8 cellular contexts compared by ENCODE assay signal in genomic region chr3:112582242-112582874, GRCh38. TPM values are rescaled to one million over a fixed set of nuclear protein-coding genes. Genes with fewer than 3 reads are reported as not detected.
DNase-seq lines count a peak whose midpoint lies in the region; ATAC-seq and TF ChIP-seq lines count a peak whose summit lies in the region.

No MANE protein-coding gene starts in this region.

- no peak overlapping the region for H3K27ac Mint-ChIP-seq in endothelial cell (ENCODE audit: unreplicated experiment)

- no peaks in the 10 kb centered on the region for H4K20me1 ChIP-seq in Loucy (ENCODE audit: insufficient read depth, low read length, poor library complexity, severe bottlenecking)

- H3K27ac ChIP-seq in left ventricle myocardium inferior (replicated peaks) (no peak overlapping the region), right atrium auricular region (no peak overlapping the region), parathyroid adenoma (no peak overlapping the region)

- H2AFZ ChIP-seq in Loucy (ENCODE audit: low read length) (no peak overlapping the region), parathyroid adenoma (no peak overlapping the region)

- H3K27me3 ChIP-seq in left ventricle myocardium inferior (ENCODE audit: low read depth) (no peaks in the 10 kb centered on the region), right atrium auricular region (no peaks in the 10 kb centered on the region), Loucy (ENCODE audit: insufficient read depth, low read length, poor library complexity, severe bottlenecking) (no peaks in the 10 kb centered on the region), parathyroid adenoma (ENCODE audit: control insufficient read depth, insufficient read depth, low read length) (no peaks in the 10 kb centered on the region)

- H3K4me1 ChIP-seq in left ventricle myocardium inferior (peaks cover 4% of the 10 kb centered on the region), right atrium auricular region (peaks cover 0 to 12% of the 10 kb centered on the region in 2 donors), Loucy (ENCODE audit: insufficient read depth, low read length, poor library complexity, severe bottlenecking) (peaks cover 2% of the 10 kb centered on the region), parathyroid adenoma (no peaks in the 10 kb centered on the region)

- H3K4me3 ChIP-seq in left ventricle myocardium inferior (no peak overlapping the region), right atrium auricular region (no peak overlapping the region), Loucy (ENCODE audit: low read length, poor library complexity, severe bottlenecking) (no peak overlapping the region), parathyroid adenoma (ENCODE audit: low read depth, low read length) (no peak overlapping the region)

- DNase-seq in left ventricle myocardium inferior: no peak
- DNase-seq in right atrium auricular region (ENCODE audit: low spot score): no peak
- peak; percentile 44 for DNase-seq in endothelial cell (ENCODE audit: low spot score)
- DNase-seq in hepatic stellate cell (ENCODE audit: low spot score): no peak

- no peaks in the 10 kb centered on the region for H3K27me3 Mint-ChIP-seq in endothelial cell (ENCODE audit: unreplicated experiment)

- TF ChIP-seq CTCF in left ventricle myocardium inferior (IDR thresholded peaks at IDR 0.05; ENCODE audit: borderline replicate concordance) (peak; percentile 66), right atrium auricular region (IDR thresholded peaks at IDR 0.05) (peak in 1 of 2 donors; percentile 62), Loucy (conservative IDR thresholded peaks at IDR 0.05; ENCODE audit: low read length) (peak; percentile 85), endothelial cell (IDR thresholded peaks at IDR 0.05; ENCODE audit: unreplicated experiment) (peak; percentile 65), parathyroid adenoma (IDR thresholded peaks at IDR 0.05) (peak; percentile 34)

- H3K79me2 ChIP-seq in Loucy (ENCODE audit: insufficient read depth, low read length) (no peaks in the 10 kb centered on the region), parathyroid adenoma (no peaks in the 10 kb centered on the region)

- peaks cover 6% of the 10 kb centered on the region for H3K4me1 Mint-ChIP-seq in endothelial cell (ENCODE audit: unreplicated experiment)

- peaks cover 9% of the 10 kb centered on the region for H3K36me3 Mint-ChIP-seq in endothelial cell (ENCODE audit: low read depth, unreplicated experiment)

- intact Hi-C loops in left ventricle myocardium inferior (cut with micrococcal nuclease): loop anchor here (10.0 kb wide), 1 partner anchor 392 kb away; the partner anchor contains the start of gene CD200R1

- peak; percentile 86 for ATAC-seq in SK-N-SH treated with all-trans-retinoic acid at 6 μM for 48 hours
- ATAC-seq in GM19395 (IDR thresholded peaks at IDR 0.05; ENCODE audit: unreplicated experiment): no peak

- no peaks in the 10 kb centered on the region for H3F3A ChIP-seq in Loucy (ENCODE audit: low read depth)

- H3K36me3 ChIP-seq in left ventricle myocardium inferior (peaks cover 53% of the 10 kb centered on the region), right atrium auricular region (peaks cover 31% of the 10 kb centered on the region), Loucy (ENCODE audit: insufficient read depth, low read length) (peaks cover 37% of the 10 kb centered on the region; the same call in 1 of the 2 replicates), parathyroid adenoma (ENCODE audit: control insufficient read depth, insufficient read depth, low read length) (no peaks in the 10 kb centered on the region)

- H3K4me2 ChIP-seq in Loucy (ENCODE audit: low read depth, low read length, poor library complexity, severe bottlenecking) (no peak overlapping the region), parathyroid adenoma (ENCODE audit: low read length) (no peak overlapping the region)

- H3K4me3 Mint-ChIP-seq in endothelial cell (ENCODE audit: unreplicated experiment): no peak overlapping the region

- H3K9me2 ChIP-seq in Loucy (replicated peaks; ENCODE audit: low read depth, low read length): no peaks in the 10 kb centered on the region

- H3K9ac ChIP-seq in Loucy (ENCODE audit: low read depth, low read length, poor library complexity, severe bottlenecking) (no peak overlapping the region), parathyroid adenoma (no peak overlapping the region)

- H3K9me3 ChIP-seq in left ventricle myocardium inferior (replicated peaks) (no peaks in the 10 kb centered on the region), right atrium auricular region (no peaks in the 10 kb centered on the region), Loucy (ENCODE audit: insufficient read depth, low read depth, low read length) (no peaks in the 10 kb centered on the region), parathyroid adenoma (ENCODE audit: control insufficient read depth, low read length) (no peaks in the 10 kb centered on the region)

- no peaks in the 10 kb centered on the region for H3K9me3 Mint-ChIP-seq in endothelial cell (ENCODE audit: unreplicated experiment)

TF ChIP-seq in SK-N-SH treated with all-trans-retinoic acid at 6 μM for 48 hours, 23 proteins besides CTCF, POLR2A, EP300 and RAD21:
- no peak for TF ChIP-seq GLIS3 (CRISPR knock-in tag; IDR thresholded peaks at IDR 0.05)
- TF ChIP-seq ISL1 (CRISPR knock-in tag; IDR thresholded peaks at IDR 0.05): no peak
- TF ChIP-seq CREB5 (CRISPR knock-in tag; IDR thresholded peaks at IDR 0.05; ENCODE audit: low read depth): no peak
- TF ChIP-seq ZNF565 (CRISPR knock-in tag; conservative IDR thresholded peaks at IDR 0.05; ENCODE audit: low read depth): no peak
- no peak for TF ChIP-seq ZNF8 (CRISPR knock-in tag; IDR thresholded peaks at IDR 0.05)

RNA-seq across cellular contexts. Expression of gene SLC35A5, which starts 20.5 kb away (rescaled TPM):
- total RNA-seq in left ventricle myocardium inferior: 16.5 TPM
- 10 to 100 TPM; 16.4 to 16.5 TPM for total RNA-seq in right atrium auricular region
- total RNA-seq in endothelial cell (ENCODE audit: unreplicated experiment): 30.0 TPM

RNA-seq across cellular contexts. Expression of gene ATG3, which starts 20.6 kb away (rescaled TPM):
- total RNA-seq in left ventricle myocardium inferior (42.7 TPM), right atrium auricular region (10 to 100 TPM; 28.7 to 57.5 TPM), endothelial cell (ENCODE audit: unreplicated experiment) (46.3 TPM)

RNA-seq across cellular contexts. Expression of gene CCDC80, which starts 58.6 kb away (rescaled TPM):
- total RNA-seq in left ventricle myocardium inferior (171 TPM), right atrium auricular region (100 to 1,000 TPM in 1 of 2 donors, 10 to 100 TPM in 1; 94.4 to 206 TPM), endothelial cell (ENCODE audit: unreplicated experiment) (3.7 TPM)

Comparison
In these comparisons a context has a peak if more than half of its experiments do, and no peak if none do; other contexts are left out.
1. RNA of gene CCDC80, which starts 58.6 kb away (total RNA-seq): 94.4 to 206 TPM in right atrium auricular region and 171 TPM in left ventricle myocardium inferior (single experiment); 3.7 TPM in endothelial cell (single experiment); every median in the first group is over 10 times any median in the second.